In the genomic region with DNA sequence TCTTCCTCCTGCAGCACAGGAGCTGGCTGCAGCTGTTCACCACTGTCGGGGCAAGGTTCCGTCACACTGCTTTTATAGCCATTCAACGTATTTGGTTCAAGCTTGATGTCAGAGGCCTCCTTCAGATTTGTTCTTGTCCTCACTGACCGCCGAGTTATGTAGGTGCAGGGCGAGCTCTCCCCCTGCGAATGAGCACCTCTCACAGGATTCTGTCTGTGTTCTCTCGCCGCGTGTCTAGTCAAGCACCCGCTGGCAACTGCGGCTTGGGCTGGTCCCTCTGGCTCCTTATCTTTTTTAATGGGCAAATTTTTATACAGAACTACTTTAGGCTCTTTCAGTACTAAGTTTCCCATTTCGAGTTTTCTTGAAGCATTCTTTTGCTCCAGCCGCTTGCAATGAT, we compare ENCODE assay signal across 24 cellular contexts.
"Had no signal": no experiment of that assay in that cellular context is flagged by ENCODE, and none has a peak within 500 bp of the region (broad histone marks: within the 10 kb centered on the region; RNA-seq: fewer than 3 reads in every experiment).

No MANE protein-coding gene starts in this region.

- H3K9me3 ChIP-seq: gastrocnemius medialis, ovary, psoas muscle, sigmoid colon, stomach, tibial artery, upper lobe of left lung, uterus had no signal

- ATAC-seq: gastrocnemius medialis; left lobe of liver; naive thymus-derived CD4-positive, alpha-beta T cell; psoas muscle; right cardiac atrium; stimulated activated effector memory CD8-positive, alpha-beta T cell treated with anti-CD3 and anti-CD28 coated beads, Interleukin-12 subunit alpha, Interleukin-12 subunit beta, amount 100 ng/mL, for 72 hours had no signal

- DNase-seq: cerebellar nuclear complex; cortex of kidney; effector CD4-positive, alpha-beta T cell; foreskin fibroblast; gastrocnemius medialis; kidney; mesenchymal stem cell; naive thymus-derived CD4-positive, alpha-beta T cell; ovary; posterior cingulate gyrus; psoas muscle; right cardiac atrium; sigmoid colon; stimulated activated CD4-positive, alpha-beta T cell treated with anti-CD3 and anti-CD28 coated beads, Interleukin-2, amount 100 ng/mL, for 24 hours; stimulated activated CD4-positive, alpha-beta T cell treated with anti-CD3 and anti-CD28 coated beads, Interleukin-4, amount 100 ng/mL, for 24 hours; stimulated activated naive CD4-positive, alpha-beta T cell treated with Interleukin-2 at 50 U/mL for 16 hours; stomach; tibial artery; uterus had no signal

- H3K9me3 Mint-ChIP-seq: mesothelial cell of epicardium; naive thymus-derived CD4-positive, alpha-beta T cell; nephron; stimulated activated effector memory CD8-positive, alpha-beta T cell treated with anti-CD3 and anti-CD28 coated beads, Interleukin-12 subunit alpha, Interleukin-12 subunit beta, amount 100 ng/mL, for 72 hours had no signal

- H3K27ac Mint-ChIP-seq: mesothelial cell of epicardium; stimulated activated effector memory CD8-positive, alpha-beta T cell treated with anti-CD3 and anti-CD28 coated beads, Interleukin-12 subunit alpha, Interleukin-12 subunit beta, amount 100 ng/mL, for 72 hours had no signal

- H3K4me3 Mint-ChIP-seq: mesothelial cell of epicardium; naive thymus-derived CD4-positive, alpha-beta T cell; nephron; stimulated activated effector memory CD8-positive, alpha-beta T cell treated with anti-CD3 and anti-CD28 coated beads, Interleukin-12 subunit alpha, Interleukin-12 subunit beta, amount 100 ng/mL, for 72 hours had no signal

- H3K4me3 ChIP-seq: gastrocnemius medialis, ovary, psoas muscle, sigmoid colon, stomach, tibial artery, upper lobe of left lung, uterus had no signal

- H3K36me3 ChIP-seq: ovary, uterus had no signal

- H3K4me1 ChIP-seq: gastrocnemius medialis, psoas muscle, sigmoid colon, tibial artery, uterus had no signal

- FAIRE-seq: kidney had no signal

- H3K27me3 Mint-ChIP-seq: naive thymus-derived CD4-positive, alpha-beta T cell had no signal

- H3K27me3 ChIP-seq: gastrocnemius medialis, ovary, sigmoid colon, stomach, tibial artery, upper lobe of left lung, uterus had no signal

- H3K27ac ChIP-seq: gastrocnemius medialis, ovary, psoas muscle, sigmoid colon, stomach, tibial artery, upper lobe of left lung, uterus had no signal
